ENCODE assay signal across 19 cellular contexts in genomic region chr2:240450532-240451107, GRCh38. TPM values are rescaled to one million over a fixed set of nuclear protein-coding genes. Genes with fewer than 3 reads are reported as not detected.
DNase-seq lines count a peak whose midpoint lies in the region; ATAC-seq, FAIRE-seq and TF ChIP-seq lines count a peak whose summit lies in the region.
"Had no signal": no experiment of that assay in that cellular context is flagged by ENCODE, and none has a peak within 500 bp of the region (broad histone marks: within the 10 kb centered on the region; RNA-seq: fewer than 3 reads in every experiment).

No MANE protein-coding gene starts in this region.

- H3K27ac ChIP-seq in IMR-90 (ENCODE audit: insufficient read depth, low read length): no peak overlapping the region
- H3K27ac ChIP-seq in caudate nucleus (ENCODE audit: low read depth, low read length): peak overlapping the region; percentile 44
- peak overlapping the region; percentile 47 for H3K27ac ChIP-seq in layer of hippocampus (ENCODE audit: low read depth, low read length)
- H3K27ac ChIP-seq in psoas muscle: peak overlapping the region; percentile 46
- H3K27ac ChIP-seq: coronary artery, GM23248, thoracic aorta had no signal

- no peak overlapping the region for H4K8ac ChIP-seq in IMR-90 (ENCODE audit: low read depth in 2 of 2, low read length in 2 of 2)

- dilution Hi-C loops in IMR-90 (cut with HindIII; ENCODE audit: low sequenced_read_pairs, unreplicated experiment): no loop called here

- H3K4me3 ChIP-seq in IMR-90 (ENCODE audit: insufficient read depth, low read depth, low read length) (no peak overlapping the region), psoas muscle (no peak overlapping the region)
- H3K4me3 ChIP-seq: coronary artery, GM23248, K562, thoracic aorta had no signal

- H3K27me3 ChIP-seq in IMR-90 (ENCODE audit: control insufficient read depth, insufficient read depth, low read length) (no peaks in the 10 kb centered on the region), layer of hippocampus (ENCODE audit: control insufficient read depth, insufficient read depth, low read length) (peaks cover 2% of the 10 kb centered on the region), psoas muscle (ENCODE audit: insufficient read depth in 3 of 3, low read length in 2 of 3) (no peaks in the 10 kb centered on the region)

- H3K9me3 ChIP-seq in IMR-90 (ENCODE audit: control insufficient read depth, insufficient read depth, low read length): no peaks in the 10 kb centered on the region
- H3K9me3 ChIP-seq in psoas muscle: no peaks in the 10 kb centered on the region
- H3K9me3 ChIP-seq: thoracic aorta had no signal

- BruUV-seq in IMR-90 (replicated peaks; lab: Mats Ljungman, UMichigan): no TSS peak

- peaks cover 22 to 80% of the 10 kb centered on the region in 2 experiments for H3K79me1 ChIP-seq in IMR-90 (ENCODE audit: low read depth in 1 of 2, low read length in 2 of 2)

- CTCF ChIA-PET in IMR-90 (lab: Yijun Ruan, JAX): interaction anchor here (1.1 kb wide), 1 partner anchor 221 kb away, joined by 3 read pairs; no protein-coding TSS in a partner anchor

- H3K14ac ChIP-seq in IMR-90 (replicated peaks; ENCODE audit: low read depth, low read length): no peak overlapping the region

- 60% methylated on average over 1 of the region's 16 CpGs; no CpG with 5 or more reads in 1 of the 2 experiments for WGBS in IMR-90 (ENCODE audit: extremely low coverage in 2 of 2, insufficient read length in 1 of 2), 2 experiments
- WGBS in psoas muscle, 3 donors: 45 to 62% (median 46%) methylated on average over 14 to 16 of the region's 16 CpGs

- no peak overlapping the region for H3K56ac ChIP-seq in IMR-90 (ENCODE audit: extremely low read depth, insufficient read depth, low read length)

- peaks cover 85% of the 10 kb centered on the region for H4K20me1 ChIP-seq in IMR-90 (ENCODE audit: insufficient read depth, low read length)

- ATAC-seq in IMR-90 (ENCODE audit: low read depth): no peak
- ATAC-seq in psoas muscle: no peak
- ATAC-seq in GM18868 (IDR thresholded peaks at IDR 0.05; ENCODE audit: unreplicated experiment): no peak
- ATAC-seq: K562 had no signal

- no peak overlapping the region for H3K18ac ChIP-seq in IMR-90 (ENCODE audit: low read depth, low read length)

- in situ Hi-C loops in IMR-90 (cut with MboI; ENCODE audit: low sequenced_read_pairs): no loop called here

- H2BK120ac ChIP-seq in IMR-90 (ENCODE audit: low read depth, low read length): no peak overlapping the region

- no peak for TF ChIP-seq CTCF in IMR-90 (conservative IDR thresholded peaks at IDR 0.05; ENCODE audit: low read depth, low read length)
- no peak for TF ChIP-seq CTCF in psoas muscle (IDR thresholded peaks at IDR 0.05)

- no peak overlapping the region for H2AK5ac ChIP-seq in IMR-90 (ENCODE audit: low read depth, low read length)

- no peak for TF ChIP-seq POLR2A in IMR-90 (IDR thresholded peaks at IDR 0.05; ENCODE audit: low read depth, low read length)
- no peak for TF ChIP-seq POLR2A in GM12891 (IDR thresholded peaks at IDR 0.05; ENCODE audit: low read depth, low read length)

- peak overlapping the region; percentile 78 for H2AK9ac ChIP-seq in IMR-90 (replicated peaks; ENCODE audit: low read depth, low read length, poor library complexity)

- no peak for TF ChIP-seq RAD21 in IMR-90 (IDR thresholded peaks at IDR 0.05; ENCODE audit: low read length)

- H3K4ac ChIP-seq in IMR-90 (ENCODE audit: low read depth, low read length): no peak overlapping the region

- no peak overlapping the region for H3K9ac ChIP-seq in IMR-90 (ENCODE audit: low read depth, low read length)
- H3K9ac ChIP-seq: GM23248 had no signal

- no peak overlapping the region for H3K23ac ChIP-seq in IMR-90 (ENCODE audit: low read depth, low read length)

- H3K9me1 ChIP-seq in IMR-90 (ENCODE audit: insufficient read depth, low read length): 0 out of 2 replicates have a peak, but pooled peaks cover 11% of the 10 kb centered on the region

- H3K4me1 ChIP-seq in IMR-90 (ENCODE audit: control insufficient read depth, insufficient read depth, low read length): peaks cover 25% of the 10 kb centered on the region
- peaks cover 59% of the 10 kb centered on the region for H3K4me1 ChIP-seq in psoas muscle

- DNase-seq in IMR-90 (no peak), caudate nucleus (lab: John Stamatoyannopoulos, UW) (no peak), psoas muscle (peak; percentile 14 to 42), HCEC 1CT (no peak), SKM-1 treated with dmso at 0.1 percent for 144 hours (lab: John Stamatoyannopoulos, UW; ENCODE audit: unreplicated experiment) (no peak), GM12891 (ENCODE audit: insufficient read length, low spot score) (no peak)
- DNase-seq: GDM1; NCI-H1048; NCI-H2081; SIG-M5; stimulated activated CD4-positive, alpha-beta T cell treated with anti-CD3 and anti-CD28 coated beads, Interleukin-4, amount 100 ng/mL, for 1 hour; T-helper 2 cell had no signal

- no peak overlapping the region for H2BK15ac ChIP-seq in IMR-90 (ENCODE audit: low read depth, low read length)

- peaks cover 7% of the 10 kb centered on the region for H3K36me3 ChIP-seq in IMR-90 (ENCODE audit: control insufficient read depth, insufficient read depth, low read length)
- peaks cover 0 to 7% of the 10 kb centered on the region in 2 donors for H3K36me3 ChIP-seq in psoas muscle (ENCODE audit: insufficient read depth in 1 of 2, low read depth in 1 of 2)
- H3K36me3 ChIP-seq: thoracic aorta had no signal

- no peak overlapping the region for H2BK20ac ChIP-seq in IMR-90 (ENCODE audit: low read depth, low read length)

- no peak overlapping the region for H4K5ac ChIP-seq in IMR-90 (ENCODE audit: low read depth, low read length)

- no peak overlapping the region for H2AFZ ChIP-seq in IMR-90 (replicated peaks; ENCODE audit: low read length, poor library complexity)
- H2AFZ ChIP-seq: GM23248 had no signal

- FAIRE-seq in GM12891 (lab: Jason Lieb, UNC): no peak
- FAIRE-seq: GM12892, K562 had no signal

- POLR2A ChIA-PET in IMR-90 (lab: Charles Lee; ENCODE audit: unreplicated experiment): no interaction called here

- H3K4me2 ChIP-seq in IMR-90 (ENCODE audit: low read depth, low read length): no peak overlapping the region; the same call in 1 of the 2 replicates

- intact Hi-C loops in IMR-90 (cut with micrococcal nuclease) (no loop called here), psoas muscle (cut with DNase I) (no loop called here)

- no peak overlapping the region for H2BK5ac ChIP-seq in IMR-90 (ENCODE audit: low read depth, low read length, poor library complexity, severe bottlenecking)

- H4K91ac ChIP-seq in IMR-90 (ENCODE audit: insufficient read depth, low read depth, low read length): no peak overlapping the region

TF ChIP-seq in IMR-90, 13 proteins besides CTCF, POLR2A, EP300 and RAD21 (continues in another document):
- TF ChIP-seq FOS (IDR thresholded peaks at IDR 0.05; ENCODE audit: low read depth, low read length): no peak
- no peak for TF ChIP-seq SMC3 (IDR thresholded peaks at IDR 0.05; ENCODE audit: low read depth, low read length)
- no peak for TF ChIP-seq RCOR1 (IDR thresholded peaks at IDR 0.05; ENCODE audit: insufficient replicate concordance, low read length)
- no peak for TF ChIP-seq MAFK (IDR thresholded peaks at IDR 0.05; ENCODE audit: low read depth, low read length)
- TF ChIP-seq, protein P1, sequence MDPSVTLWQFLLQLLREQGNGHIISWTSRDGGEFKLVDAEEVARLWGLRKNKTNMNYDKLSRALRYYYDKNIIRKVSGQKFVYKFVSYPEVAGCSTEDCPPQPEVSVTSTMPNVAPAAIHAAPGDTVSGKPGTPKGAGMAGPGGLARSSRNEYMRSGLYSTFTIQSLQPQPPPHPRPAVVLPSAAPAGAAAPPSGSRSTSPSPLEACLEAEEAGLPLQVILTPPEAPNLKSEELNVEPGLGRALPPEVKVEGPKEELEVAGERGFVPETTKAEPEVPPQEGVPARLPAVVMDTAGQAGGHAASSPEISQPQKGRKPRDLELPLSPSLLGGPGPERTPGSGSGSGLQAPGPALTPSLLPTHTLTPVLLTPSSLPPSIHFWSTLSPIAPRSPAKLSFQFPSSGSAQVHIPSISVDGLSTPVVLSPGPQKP (IDR thresholded peaks at IDR 0.05; ENCODE audit: borderline replicate concordance, low read depth, low read length): no peak
- no peak for TF ChIP-seq MAZ (IDR thresholded peaks at IDR 0.05; ENCODE audit: borderline replicate concordance, low read depth, low read length)
- no peak for TF ChIP-seq CEBPB (IDR thresholded peaks at IDR 0.05; ENCODE audit: low read depth, low read length)
- no peak for TF ChIP-seq CHD1 (IDR thresholded peaks at IDR 0.05; ENCODE audit: low read depth, low read length)
- no peak for TF ChIP-seq RFX5 (IDR thresholded peaks at IDR 0.05; ENCODE audit: low read depth, low read length)

TF ChIP-seq in GM12891, 5 proteins besides CTCF, POLR2A, EP300 and RAD21:
- no peak for TF ChIP-seq SPI1 (IDR thresholded peaks at IDR 0.05; ENCODE audit: low read depth, low read length)

RNA-seq across cellular contexts. Expression of gene GPC1, which starts 15.2 kb away (rescaled TPM):
- total RNA-seq in IMR-90 (2012; rRNA removed) (16.0 and 18.6 TPM in 2 replicates), psoas muscle (100 to 1,000 TPM; 115 to 180 (median 142) TPM)
- polyA plus RNA-seq in IMR-90 (2012; rRNA removed) (211 and 222 TPM in 2 replicates), psoas muscle (100 to 1,000 TPM in 2 of 3 donors, 10 to 100 TPM in 1; 85.4 to 116 (median 103) TPM)
- 148 and 334 TPM in 2 replicates for polyA plus RNA-seq in IMR-90 (2012; cell fraction: cytosol; rRNA removed)
- 193 and 494 TPM in 2 replicates for polyA plus RNA-seq in IMR-90 (2012; cell fraction: nucleus; rRNA removed; ENCODE audit: low replicate concordance)
- polyA plus RNA-seq in GM12891 (2012; ENCODE audit: low read depth, missing spikeins): 0.19 TPM

Comparison
In these comparisons a context has a peak if more than half of its experiments do, and no peak if none do; other contexts are left out.
1. DNase-seq: peak in psoas muscle (2 of 2); none in IMR-90 (single experiment), caudate nucleus (0 of 61), HCEC 1CT (single experiment), SKM-1 treated with dmso at 0.1 percent for 144 hours (single experiment) and GM12891 (single experiment).